In genomic region chr6:31541658-31542521, GRCh38 we compare ENCODE assay signal across 1 cellular context.
TF ChIP-seq lines count a peak whose summit lies in the region.

Gene DDX39B, minus strand, starts transcription at chr6:31542003. Its CDS starts 1,471 bp downstream, at chr6:31540532.

TF ChIP-seq in WTC11, 78 proteins besides CTCF, POLR2A, EP300 and RAD21 (continued from another document):
- peak; percentile 37; the same call in 1 of the 2 replicates for TF ChIP-seq USF1 (CRISPR knock-in tag; IDR thresholded peaks at IDR 0.05)
- TF ChIP-seq ZNF263 (CRISPR knock-in tag; IDR thresholded peaks at IDR 0.05; ENCODE audit: low read depth), result no peak
- TF ChIP-seq CREM (CRISPR knock-in tag; IDR thresholded peaks at IDR 0.05), result peak; percentile 39; the same call in 1 of the 2 replicates
- no peak for TF ChIP-seq RORB (CRISPR knock-in tag; IDR thresholded peaks at IDR 0.05)
- TF ChIP-seq ZNF671 (CRISPR knock-in tag; IDR thresholded peaks at IDR 0.05), result no peak
- no peak for TF ChIP-seq AFF4 (CRISPR knock-in tag; IDR thresholded peaks at IDR 0.05; ENCODE audit: borderline replicate concordance)
- TF ChIP-seq ELF4 (CRISPR knock-in tag; IDR thresholded peaks at IDR 0.05; ENCODE audit: low read depth), result no peak
- no peak for TF ChIP-seq ZBTB43 (CRISPR knock-in tag; IDR thresholded peaks at IDR 0.05)
- no peak for TF ChIP-seq JUN (CRISPR knock-in tag; IDR thresholded peaks at IDR 0.05)
- TF ChIP-seq NR1H2 (CRISPR knock-in tag; IDR thresholded peaks at IDR 0.05), result no peak
- TF ChIP-seq ZNF396 (CRISPR knock-in tag; IDR thresholded peaks at IDR 0.05; ENCODE audit: borderline replicate concordance), result no peak
- no peak for TF ChIP-seq SP1 (CRISPR knock-in tag; conservative IDR thresholded peaks at IDR 0.05)
- no peak; the same call in 1 of the 2 replicates for TF ChIP-seq NFYB (CRISPR knock-in tag; conservative IDR thresholded peaks at IDR 0.05; ENCODE audit: low read depth)
- TF ChIP-seq FOXJ3 (CRISPR knock-in tag; IDR thresholded peaks at IDR 0.05; ENCODE audit: borderline replicate concordance), result no peak
- no peak for TF ChIP-seq GTF2I (CRISPR knock-in tag; conservative IDR thresholded peaks at IDR 0.05)
- TF ChIP-seq ZNF219 (CRISPR knock-in tag; IDR thresholded peaks at IDR 0.05; ENCODE audit: borderline replicate concordance), result no peak
- TF ChIP-seq NR3C1 (CRISPR knock-in tag; conservative IDR thresholded peaks at IDR 0.05; ENCODE audit: low read depth), result no peak
- no peak for TF ChIP-seq HMGA2 (CRISPR knock-in tag; IDR thresholded peaks at IDR 0.05)
- TF ChIP-seq GRHL2 (CRISPR knock-in tag; IDR thresholded peaks at IDR 0.05; ENCODE audit: insufficient replicate concordance, severe bottlenecking), result no peak
- no peak for TF ChIP-seq ERG (CRISPR knock-in tag; IDR thresholded peaks at IDR 0.05)
- TF ChIP-seq IRF2 (CRISPR knock-in tag; IDR thresholded peaks at IDR 0.05; ENCODE audit: borderline replicate concordance, low read depth), result no peak
- TF ChIP-seq ZNF138 (CRISPR knock-in tag; conservative IDR thresholded peaks at IDR 0.05), result no peak
- 0 out of 2 replicates have a peak, but pooled peaks have one; percentile 46 for TF ChIP-seq KAT7 (CRISPR knock-in tag; IDR thresholded peaks at IDR 0.05; ENCODE audit: borderline replicate concordance)
- TF ChIP-seq MYBL2 (CRISPR knock-in tag; IDR thresholded peaks at IDR 0.05), result no peak
- 0 out of 2 replicates have a peak, but pooled peaks have one; percentile 23 for TF ChIP-seq NFE2L1 (CRISPR knock-in tag; IDR thresholded peaks at IDR 0.05)
- no peak for TF ChIP-seq ETV6 (CRISPR knock-in tag; IDR thresholded peaks at IDR 0.05)
- TF ChIP-seq CBFB (CRISPR knock-in tag; IDR thresholded peaks at IDR 0.05; ENCODE audit: low read depth), result no peak
- 0 out of 2 replicates have a peak, but pooled peaks have one; percentile 21 for TF ChIP-seq ZNF281 (CRISPR knock-in tag; IDR thresholded peaks at IDR 0.05)
- TF ChIP-seq ESRRA (CRISPR knock-in tag; IDR thresholded peaks at IDR 0.05; ENCODE audit: borderline replicate concordance), result peak; percentile 96; the same call in 1 of the 2 replicates
- TF ChIP-seq ZNF532 (CRISPR knock-in tag; IDR thresholded peaks at IDR 0.05; ENCODE audit: borderline replicate concordance), result no peak
- 0 out of 2 replicates have a peak, but pooled peaks have one; percentile 8 for TF ChIP-seq PREB (CRISPR knock-in tag; IDR thresholded peaks at IDR 0.05; ENCODE audit: borderline replicate concordance)
- TF ChIP-seq NR2C2 (CRISPR knock-in tag; IDR thresholded peaks at IDR 0.05), result no peak
- 0 out of 2 replicates have a peak, but pooled peaks have one; percentile 84 for TF ChIP-seq SMAD3 (CRISPR knock-in tag; IDR thresholded peaks at IDR 0.05; ENCODE audit: borderline replicate concordance)
- TF ChIP-seq IRF1 (CRISPR knock-in tag; IDR thresholded peaks at IDR 0.05), result no peak
- no peak for TF ChIP-seq OVOL2 (CRISPR knock-in tag; IDR thresholded peaks at IDR 0.05; ENCODE audit: borderline replicate concordance)
- TF ChIP-seq NFATC4 (CRISPR knock-in tag; IDR thresholded peaks at IDR 0.05), result no peak
- no peak for TF ChIP-seq MXD4 (CRISPR knock-in tag; IDR thresholded peaks at IDR 0.05; ENCODE audit: borderline replicate concordance)
- no peak for TF ChIP-seq ZNF317 (CRISPR knock-in tag; IDR thresholded peaks at IDR 0.05; ENCODE audit: borderline replicate concordance, low read depth)
- TF ChIP-seq JAZF1 (CRISPR knock-in tag; IDR thresholded peaks at IDR 0.05), result no peak
- no peak for TF ChIP-seq ATF6 (CRISPR knock-in tag; IDR thresholded peaks at IDR 0.05)
- TF ChIP-seq TCF7 (CRISPR knock-in tag; IDR thresholded peaks at IDR 0.05; ENCODE audit: low read depth), result no peak
- TF ChIP-seq GABPB1 (CRISPR knock-in tag; IDR thresholded peaks at IDR 0.05), result peak; percentile 76
- no peak for TF ChIP-seq TEAD4 (CRISPR knock-in tag; IDR thresholded peaks at IDR 0.05)
- TF ChIP-seq ZNF121 (CRISPR knock-in tag; IDR thresholded peaks at IDR 0.05), result no peak
- TF ChIP-seq EMX1 (CRISPR knock-in tag; IDR thresholded peaks at IDR 0.05), result 0 out of 2 replicates have a peak, but pooled peaks have one; percentile 19
- no peak for TF ChIP-seq ATF1 (CRISPR knock-in tag; IDR thresholded peaks at IDR 0.05)
